19 cellular contexts compared by ENCODE assay signal in genomic region chr12:103833095-103833777, GRCh38. TPM values are rescaled to one million over a fixed set of nuclear protein-coding genes. Genes with fewer than 3 reads are reported as not detected.
DNase-seq lines count a peak whose midpoint lies in the region; TF ChIP-seq lines count a peak whose summit lies in the region.
"Had no signal": no experiment of that assay in that cellular context is flagged by ENCODE, and none has a peak within 500 bp of the region (broad histone marks: within the 10 kb centered on the region; RNA-seq: fewer than 3 reads in every experiment).

No MANE protein-coding gene starts in this region.

- 77 to 79% methylated on average over 6 of the region's 6 CpGs for WGBS in transverse colon (ENCODE audit: low coverage in 1 of 2), 2 donors
- 80 to 90% (median 87%) methylated on average over 6 of the region's 6 CpGs for WGBS in adrenal gland, 4 donors

- no peak for TF ChIP-seq EP300 in transverse colon (IDR thresholded peaks at IDR 0.05; ENCODE audit: low read depth)

- no peaks in the 10 kb centered on the region for H3K27me3 Mint-ChIP-seq in activated naive CD8-positive, alpha-beta T cell treated with anti-CD3 and anti-CD28 coated beads for 36 hours
- H3K27me3 Mint-ChIP-seq: activated naive CD8-positive, alpha-beta T cell had no signal

- peaks cover 4% of the 10 kb centered on the region for H3K9me3 Mint-ChIP-seq in activated naive CD8-positive, alpha-beta T cell treated with anti-CD3 and anti-CD28 coated beads for 36 hours

- H3K36me3 ChIP-seq in transverse colon (no peaks in the 10 kb centered on the region), adrenal gland (replicated peaks in 1 of 2) (no peaks in the 10 kb centered on the region)
- H3K36me3 ChIP-seq: heart right ventricle had no signal

- peak overlapping the region; percentile 21 to 88 (median 44) for H3K27ac ChIP-seq in transverse colon
- no peak overlapping the region for H3K27ac ChIP-seq in adrenal gland
- H3K27ac ChIP-seq: heart right ventricle had no signal

- H3K4me1 Mint-ChIP-seq in activated naive CD8-positive, alpha-beta T cell treated with anti-CD3 and anti-CD28 coated beads for 36 hours = peaks cover 20% of the 10 kb centered on the region
- H3K4me1 Mint-ChIP-seq: CD8-positive, alpha-beta memory T cell had no signal

- no peak overlapping the region for H3K27ac Mint-ChIP-seq in activated naive CD8-positive, alpha-beta T cell treated with anti-CD3 and anti-CD28 coated beads for 36 hours
- H3K27ac Mint-ChIP-seq: activated naive CD8-positive, alpha-beta T cell; T-helper 2 cell treated with Interferon-gamma antibody and Interleukin-4, amounts not matched to agents 5 μg/mL and 100 μg/mL, for 36 hours had no signal

- TF ChIP-seq POLR2A in transverse colon (IDR thresholded peaks at IDR 0.05) = no peak
- no peak for TF ChIP-seq POLR2A in adrenal gland (IDR thresholded peaks at IDR 0.05)

- no peak overlapping the region for H3K4me3 Mint-ChIP-seq in activated naive CD8-positive, alpha-beta T cell treated with anti-CD3 and anti-CD28 coated beads for 36 hours
- H3K4me3 Mint-ChIP-seq: activated naive CD8-positive, alpha-beta T cell; CD8-positive, alpha-beta memory T cell; T-helper 2 cell treated with Interferon-gamma antibody and Interleukin-4, amounts not matched to agents 5 μg/mL and 100 μg/mL, for 36 hours had no signal

- DNase-seq in GM04504 (ENCODE audit: low read depth) (peak; percentile 62), SIG-M5 (lab: John Stamatoyannopoulos, UW) (peak; percentile 25), fibroblast of villous mesenchyme (ENCODE audit: low read depth) (peak; percentile 90), transverse colon (no peak), middle frontal gyrus (ENCODE audit: extremely low spot score, low spot score) (no peak), adrenal gland (no peak)
- no peak for DNase-seq in activated naive CD8-positive, alpha-beta T cell treated with anti-CD3 and anti-CD28 coated beads for 36 hours
- DNase-seq: activated CD4-positive, alpha-beta T cell treated with anti-CD3 and anti-CD28 coated beads for 48 hours; activated T-cell treated with anti-CD3 and anti-CD28 coated beads for 4 hours; CD8-positive, alpha-beta memory T cell; cerebellar nuclear complex; heart right ventricle; kidney; mucosa of descending colon; NCI-H2081; NCI-H748 treated with DMSO at 0.1 percent for 48 hours; stimulated activated CD4-positive, alpha-beta T cell treated with anti-CD3 and anti-CD28 coated beads, Interleukin-12 subunit alpha, Interleukin-12 subunit beta, amount 100 ng/mL, for 4 hours had no signal

- intact Hi-C loops in transverse colon (cut with DNase I; ENCODE audit: low total_unique reads) (no loop called here), adrenal gland (cut with DNase I) (no loop called here)

- no peak overlapping the region for H3K4me3 ChIP-seq in fibroblast of villous mesenchyme (ENCODE audit: low read depth, low read length)
- no peak overlapping the region for H3K4me3 ChIP-seq in transverse colon
- no peak overlapping the region for H3K4me3 ChIP-seq in adrenal gland
- H3K4me3 ChIP-seq: heart right ventricle, mucosa of descending colon had no signal

- peaks cover 22% of the 10 kb centered on the region for H3K36me3 Mint-ChIP-seq in activated naive CD8-positive, alpha-beta T cell treated with anti-CD3 and anti-CD28 coated beads for 36 hours

- H3K27me3 ChIP-seq in transverse colon (no peaks in the 10 kb centered on the region), adrenal gland (no peaks in the 10 kb centered on the region)
- H3K27me3 ChIP-seq: heart right ventricle had no signal

- H3K4me1 ChIP-seq in transverse colon = peaks cover 0 to 48% (median 3%) of the 10 kb centered on the region in 4 donors
- H3K4me1 ChIP-seq in adrenal gland (replicated peaks in 1 of 2) = peaks cover 0 to 12% of the 10 kb centered on the region in 2 donors

- in situ Hi-C loops in transverse colon (cut with MboI; ENCODE audit: low pct_ligation_motif_present in 1 of 4, low pct_unique_long_range_greater_than_20kb in 1 of 4, low sequenced_read_pairs in 3 of 4) = no loop called here

- TF ChIP-seq CTCF in fibroblast of villous mesenchyme (IDR thresholded peaks at IDR 0.05; ENCODE audit: insufficient read depth, low read depth, low read length) (no peak), transverse colon (IDR thresholded peaks at IDR 0.05) (no peak), adrenal gland (IDR thresholded peaks at IDR 0.05) (no peak)

- H3K9me3 ChIP-seq in transverse colon = peaks cover 0 to 3% of the 10 kb centered on the region in 2 donors
- H3K9me3 ChIP-seq in adrenal gland (replicated peaks in 1 of 3) = no peaks in the 10 kb centered on the region
- H3K9me3 ChIP-seq: mucosa of descending colon had no signal

RNA-seq across cellular contexts. Expression of gene NT5DC3, which starts 7.8 kb away (rescaled TPM):
- total RNA-seq in fibroblast of villous mesenchyme (12.2 and 22.9 TPM in 2 replicates), transverse colon (10 to 100 TPM; 24.3 to 71.4 (median 54.8) TPM), adrenal gland (10 to 100 TPM in 4 of 8 donors, 1 to 10 TPM in 4; 4.8 to 13.1 (median 8.9) TPM)
- 1 to 10 TPM; 9.6 TPM for total RNA-seq in activated naive CD8-positive, alpha-beta T cell treated with anti-CD3 and anti-CD28 coated beads for 36 hours
- polyA plus RNA-seq in adrenal gland = 1 to 10 TPM; 4.1 to 5.4 (median 4.2) TPM

Comparison
In these comparisons a context has a peak if more than half of its experiments do, and no peak if none do; other contexts are left out.
1. DNase-seq: peak in GM04504 (single experiment), SIG-M5 (single experiment) and fibroblast of villous mesenchyme (single experiment); none in transverse colon (single experiment), activated naive CD8-positive, alpha-beta T cell treated with anti-CD3 and anti-CD28 coated beads for 36 hours (single experiment), middle frontal gyrus (single experiment) and adrenal gland (0 of 7).
2. H3K27ac ChIP-seq: peak in transverse colon (4 of 4); none in adrenal gland (0 of 5).